Comparison of ENCODE assay signal across 12 cellular contexts in the genomic region with DNA sequence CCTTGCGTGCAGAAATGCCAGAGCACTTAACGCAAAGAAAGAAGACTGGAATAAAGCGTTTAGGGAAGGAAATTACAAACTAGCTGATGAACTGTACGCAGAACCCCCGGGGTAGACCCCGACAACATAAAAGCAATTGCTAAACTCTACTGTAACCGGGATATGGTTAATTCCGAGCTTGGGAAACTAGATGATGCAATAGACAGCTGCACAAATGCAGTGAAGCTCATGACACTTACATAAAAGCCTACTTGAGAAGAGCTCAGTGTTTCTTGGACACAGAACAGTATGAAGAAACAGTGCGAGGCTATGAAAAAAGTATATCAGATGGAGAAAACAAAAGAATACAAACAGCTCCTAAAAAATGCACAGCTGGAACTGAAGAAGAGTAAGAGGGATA. TPM values are rescaled to one million over a fixed set of nuclear protein-coding genes. Genes with fewer than 3 reads are reported as not detected.
DNase-seq lines count a peak whose midpoint lies in the region; ATAC-seq and TF ChIP-seq lines count a peak whose summit lies in the region.
"Had no signal": no experiment of that assay in that cellular context is flagged by ENCODE, and none has a peak within 500 bp of the region (broad histone marks: within the 10 kb centered on the region; RNA-seq: fewer than 3 reads in every experiment).

No MANE protein-coding gene starts in this region.

- peak overlapping the region; percentile 58 to 74 (median 68) for H3K27ac ChIP-seq in gastrocnemius medialis
- H3K27ac ChIP-seq in SK-N-SH (ENCODE audit: low read depth in 2 of 2, low read length in 1 of 2), result no peak overlapping the region
- H3K27ac ChIP-seq: C4-2B had no signal

- in situ Hi-C loops in gastrocnemius medialis (cut with MboI; ENCODE audit: low sequenced_read_pairs in 4 of 4) (no loop called here), G401 (cut with HindIII; ENCODE audit: low sequenced_read_pairs) (no loop called here)

- H2AFZ ChIP-seq in SK-N-SH (ENCODE audit: low read depth), result no peak overlapping the region

- intact Hi-C loops in gastrocnemius medialis (cut with DNase I; ENCODE audit: low total_unique reads), result loop anchor here (5.0 kb wide), 1 partner anchor 87 kb away; no protein-coding TSS in a partner anchor

- peak; percentile 54 for DNase-seq in EH (ENCODE audit: low read depth)
- DNase-seq in SIG-M5 (lab: John Stamatoyannopoulos, UW), result peak; percentile 86
- peak; percentile 71 for DNase-seq in fibroblast of the conjunctiva (ENCODE audit: low read depth)
- peak; percentile 48 to 52 for DNase-seq in gastrocnemius medialis
- DNase-seq in OCI-M2 (lab: John Stamatoyannopoulos, UW; ENCODE audit: unreplicated experiment), result no peak
- DNase-seq in G401 (ENCODE audit: low spot score), result no peak
- no peak for DNase-seq in SK-N-SH
- no peak for DNase-seq in GOT3 (lab: John Stamatoyannopoulos, UW)
- DNase-seq: NCI-H1930; PC-3; stimulated activated CD4-positive, alpha-beta T cell treated with anti-CD3 and anti-CD28 coated beads, Interleukin-12 subunit alpha, Interleukin-12 subunit beta, amount 100 ng/mL, for 4 hours had no signal

- TF ChIP-seq RAD21 in SK-N-SH (IDR thresholded peaks at IDR 0.05; ENCODE audit: low read length), result no peak

- H3F3A ChIP-seq in SK-N-SH (replicated peaks; ENCODE audit: insufficient read depth), result peaks cover 7% of the 10 kb centered on the region

- WGBS in SK-N-SH (ENCODE audit: low lambda C conversion rate), result 21% methylated on average over 9 of the region's 9 CpGs

- peak in 1 of 5 experiments; percentile 14 for TF ChIP-seq CTCF in gastrocnemius medialis (IDR thresholded peaks at IDR 0.05 in 4 of 5, conservative IDR thresholded peaks at IDR 0.05 in 1 of 5)
- no peak for TF ChIP-seq CTCF in SK-N-SH (IDR thresholded peaks at IDR 0.05)

- H3K9ac ChIP-seq in SK-N-SH, result no peak overlapping the region

- no peaks in the 10 kb centered on the region for H4K20me1 ChIP-seq in SK-N-SH (ENCODE audit: insufficient read depth)

- POLR2A ChIA-PET in SK-N-SH (lab: Yijun Ruan, JAX), result no interaction called here

- H3K9me2 ChIP-seq in SK-N-SH, result no peaks in the 10 kb centered on the region

- H3K27me3 ChIP-seq in gastrocnemius medialis (no peaks in the 10 kb centered on the region), SK-N-SH (ENCODE audit: insufficient read depth) (no peaks in the 10 kb centered on the region)

- H3K36me3 ChIP-seq in gastrocnemius medialis (no peaks in the 10 kb centered on the region), SK-N-SH (replicated peaks in 1 of 2; ENCODE audit: control insufficient read depth in 1 of 2, insufficient read depth in 2 of 2, low read length in 1 of 2) (no peaks in the 10 kb centered on the region)

- H3K4me3 ChIP-seq in gastrocnemius medialis, result no peak overlapping the region
- H3K4me3 ChIP-seq in SK-N-SH (ENCODE audit: low read depth in 2 of 2, low read length in 1 of 2), result no peak overlapping the region

- CTCF ChIA-PET in SK-N-SH (lab: Yijun Ruan, JAX), result no interaction called here

- TF ChIP-seq POLR2A in gastrocnemius medialis (IDR thresholded peaks at IDR 0.05), result no peak

- H3K79me2 ChIP-seq in SK-N-SH (ENCODE audit: insufficient read depth), result no peaks in the 10 kb centered on the region

- no peak overlapping the region for H3K4me2 ChIP-seq in SK-N-SH

- H3K9me3 ChIP-seq in gastrocnemius medialis (no peaks in the 10 kb centered on the region), SK-N-SH (no peaks in the 10 kb centered on the region)

- ATAC-seq in gastrocnemius medialis, result peak; percentile 97
- ATAC-seq: PC-3 had no signal

- no peak for TF ChIP-seq EP300 in SK-N-SH (IDR thresholded peaks at IDR 0.05; ENCODE audit: borderline replicate concordance in 1 of 2, low read depth in 1 of 2, low read length in 1 of 2)

- peaks cover 14 to 43% of the 10 kb centered on the region in 2 donors for H3K4me1 ChIP-seq in gastrocnemius medialis
- H3K4me1 ChIP-seq in SK-N-SH (ENCODE audit: control insufficient read depth in 1 of 2, insufficient read depth in 2 of 2, low read depth in 1 of 2, low read length in 1 of 2), result peaks cover 0 to 7% of the 10 kb centered on the region in 2 experiments; a peak in 1 of 4 replicates

TF ChIP-seq in SK-N-SH, 30 proteins besides CTCF, POLR2A, EP300 and RAD21:
- TF ChIP-seq SIN3A (IDR thresholded peaks at IDR 0.05; ENCODE audit: borderline replicate concordance, low read depth, low read length), result no peak
- TF ChIP-seq RCOR1 (IDR thresholded peaks at IDR 0.05; ENCODE audit: low read length), result no peak
- no peak for TF ChIP-seq TEAD4 (IDR thresholded peaks at IDR 0.05; ENCODE audit: borderline replicate concordance, insufficient read depth)
- no peak for TF ChIP-seq GABPA (IDR thresholded peaks at IDR 0.05; ENCODE audit: low read depth)
- no peak for TF ChIP-seq FOXM1 (IDR thresholded peaks at IDR 0.05; ENCODE audit: low read depth)
- no peak for TF ChIP-seq FOSL2 (IDR thresholded peaks at IDR 0.05; ENCODE audit: borderline replicate concordance, low read depth)
- no peak for TF ChIP-seq NFIC (IDR thresholded peaks at IDR 0.05; ENCODE audit: borderline replicate concordance)
- no peak for TF ChIP-seq POLR2AphosphoS5 (IDR thresholded peaks at IDR 0.05; ENCODE audit: low read depth, low read length)
- no peak for TF ChIP-seq JUND (IDR thresholded peaks at IDR 0.05)
- no peak for TF ChIP-seq TCF12 (IDR thresholded peaks at IDR 0.05)
- no peak for TF ChIP-seq GATA2 (CRISPR knock-in tag; IDR thresholded peaks at IDR 0.05)
- TF ChIP-seq, protein P1, sequence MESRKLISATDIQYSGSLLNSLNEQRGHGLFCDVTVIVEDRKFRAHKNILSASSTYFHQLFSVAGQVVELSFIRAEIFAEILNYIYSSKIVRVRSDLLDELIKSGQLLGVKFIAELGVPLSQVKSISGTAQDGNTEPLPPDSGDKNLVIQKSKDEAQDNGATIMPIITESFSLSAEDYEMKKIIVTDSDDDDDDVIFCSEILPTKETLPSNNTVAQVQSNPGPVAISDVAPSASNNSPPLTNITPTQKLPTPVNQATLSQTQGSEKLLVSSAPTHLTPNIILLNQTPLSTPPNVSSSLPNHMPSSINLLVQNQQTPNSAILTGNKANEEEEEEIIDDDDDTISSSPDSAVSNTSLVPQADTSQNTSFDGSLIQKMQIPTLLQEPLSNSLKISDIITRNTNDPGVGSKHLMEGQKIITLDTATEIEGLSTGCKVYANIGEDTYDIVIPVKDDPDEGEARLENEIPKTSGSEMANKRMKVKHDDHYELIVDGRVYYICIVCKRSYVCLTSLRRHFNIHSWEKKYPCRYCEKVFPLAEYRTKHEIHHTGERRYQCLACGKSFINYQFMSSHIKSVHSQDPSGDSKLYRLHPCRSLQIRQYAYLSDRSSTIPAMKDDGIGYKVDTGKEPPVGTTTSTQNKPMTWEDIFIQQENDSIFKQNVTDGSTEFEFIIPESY (IDR thresholded peaks at IDR 0.05; ENCODE audit: borderline replicate concordance, low read depth), result no peak
- TF ChIP-seq CHD2 (IDR thresholded peaks at IDR 0.05; ENCODE audit: low read length, partially characterized antibody), result no peak
- no peak for TF ChIP-seq SMC3 (IDR thresholded peaks at IDR 0.05; ENCODE audit: low read depth, low read length)
- TF ChIP-seq YY1 (IDR thresholded peaks at IDR 0.05; ENCODE audit: low read depth), result no peak
- TF ChIP-seq NRF1 (IDR thresholded peaks at IDR 0.05; ENCODE audit: low read depth, low read length), result no peak

RNA-seq across cellular contexts. Expression of gene CITED2, which starts 35.6 kb away (rescaled TPM):
- total RNA-seq in gastrocnemius medialis, result 100 to 1,000 TPM in 3 of 4 donors, 10 to 100 TPM in 1; 70.8 to 395 (median 345) TPM
- total RNA-seq in G401 (2014; rRNA removed; shearing (Covaris generic)), result 237 and 287 TPM in 2 replicates
- 159 and 173 TPM in 2 replicates for polyA plus RNA-seq in SK-N-SH (2012; rRNA removed)
- 133 and 135 TPM in 2 replicates for polyA plus RNA-seq in SK-N-SH (2012; cell fraction: cytosol; rRNA removed)
- polyA plus RNA-seq in SK-N-SH (2012; cell fraction: nucleus; rRNA removed), result 156 and 252 TPM in 2 replicates

RNA-seq across cellular contexts. Expression of gene TXLNB, which starts 47.0 kb away (rescaled TPM):
- total RNA-seq in gastrocnemius medialis, result 100 to 1,000 TPM in 2 of 4 donors, 10 to 100 TPM in 2; 58.3 to 197 (median 124) TPM
- 0.03 TPM in 1 of 2 replicates, not detected in the other for total RNA-seq in G401 (2014; rRNA removed; shearing (Covaris generic))
- 0.12 and 0.19 TPM in 2 replicates for polyA plus RNA-seq in SK-N-SH (2012; rRNA removed)
- polyA plus RNA-seq in SK-N-SH (2012; cell fraction: cytosol; rRNA removed), result 0.16 and 0.22 TPM in 2 replicates
- polyA plus RNA-seq in SK-N-SH (2012; cell fraction: nucleus; rRNA removed), result 0.20 and 0.48 TPM in 2 replicates

Comparison
In these comparisons a context has a peak if more than half of its experiments do, and no peak if none do; other contexts are left out.
1. DNase-seq: peak in EH (single experiment), SIG-M5 (single experiment), fibroblast of the conjunctiva (single experiment) and gastrocnemius medialis (2 of 2); none in OCI-M2 (single experiment), G401 (single experiment), SK-N-SH (single experiment) and GOT3 (single experiment).
2. H3K27ac ChIP-seq: peak in gastrocnemius medialis (4 of 4); none in SK-N-SH (0 of 2).
3. RNA of gene TXLNB, which starts 47.0 kb away (total RNA-seq): 58.3 to 197 TPM in gastrocnemius medialis; 0.03 TPM in G401; every median in the first group is over 10 times any median in the second.